Comparison of ENCODE assay signal across 8 cellular contexts in the genomic region with DNA sequence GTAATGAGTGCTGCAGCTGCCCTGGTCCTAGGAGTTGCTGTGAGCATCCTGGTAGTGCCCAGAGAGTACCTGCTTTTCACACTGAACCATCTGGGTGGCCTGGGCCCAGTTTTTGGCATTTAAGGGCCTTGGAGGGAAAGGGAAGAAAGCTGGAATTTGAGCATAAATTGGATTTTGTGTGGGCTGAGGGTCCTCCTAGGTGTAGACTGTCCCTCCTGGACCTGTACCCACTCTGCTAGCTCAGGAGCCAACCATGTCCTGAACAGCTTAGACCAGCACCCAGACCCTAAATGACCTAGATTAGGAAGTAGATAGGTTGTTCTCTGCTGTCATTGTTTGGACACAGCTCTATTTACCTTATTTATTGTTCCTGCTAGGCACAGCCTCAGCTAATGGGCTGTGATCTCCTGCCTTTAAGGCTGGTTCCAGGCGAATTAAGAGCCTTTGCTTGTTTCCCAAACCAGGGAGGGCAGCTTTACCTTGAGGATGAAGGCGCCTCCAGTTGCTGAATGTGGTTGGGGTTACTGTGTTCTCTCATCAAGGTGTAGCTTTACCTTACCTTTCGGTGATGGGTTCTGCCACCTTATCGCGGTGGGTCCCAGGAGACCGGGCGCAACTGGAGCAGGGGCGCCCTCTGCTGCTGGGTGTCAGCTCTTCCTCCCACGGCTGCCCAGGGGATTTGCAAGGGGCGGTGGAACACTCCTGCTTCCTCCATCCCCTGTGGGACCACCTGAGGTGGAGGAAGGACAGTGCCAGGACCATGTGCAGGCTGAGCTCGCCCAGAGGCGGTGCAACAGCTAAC. TPM values are rescaled to one million over a fixed set of nuclear protein-coding genes. Genes with fewer than 3 reads are reported as not detected.
DNase-seq lines count a peak whose midpoint lies in the region; ATAC-seq and TF ChIP-seq lines count a peak whose summit lies in the region.

No MANE protein-coding gene starts in this region.

- H3K36me3 Mint-ChIP-seq in IgD-negative memory B cell: no peaks in the 10 kb centered on the region

- no peak overlapping the region for H3K27ac Mint-ChIP-seq in IgD-negative memory B cell

- H3K9me3 Mint-ChIP-seq in IgD-negative memory B cell: no peaks in the 10 kb centered on the region

- H3K27ac ChIP-seq in RWPE2 (ENCODE audit: poor library complexity, severe bottlenecking) (peak overlapping the region; percentile 98), prostate gland (peak overlapping the region; percentile 18 to 40)

- peaks cover 80% of the 10 kb centered on the region for H3K4me1 ChIP-seq in RWPE2 (ENCODE audit: insufficient read depth, poor library complexity, severe bottlenecking)
- peaks cover 32% of the 10 kb centered on the region for H3K4me1 ChIP-seq in prostate gland (replicated peaks)

- no peaks in the 10 kb centered on the region for H3K9me3 ChIP-seq in RWPE2 (ENCODE audit: severe bottlenecking)
- no peaks in the 10 kb centered on the region for H3K9me3 ChIP-seq in prostate gland

- DNase-seq in GM06990 (ENCODE audit: extremely low read depth, insufficient read length) (peak; percentile 59), RWPE2 (ENCODE audit: low spot score) (no peak), activated gamma-delta T cell (lab: John Stamatoyannopoulos, UW) (peak; percentile 35), Right ventricle myocardium inferior (ENCODE audit: missing footprints) (peak; percentile 68), prostate gland (ENCODE audit: low spot score) (peak; percentile 73), globus pallidus (ENCODE audit: low spot score) (no peak)

- H3K36me3 ChIP-seq in GM06990 (ENCODE audit: control insufficient read depth, insufficient read depth, low read length): no peaks in the 10 kb centered on the region
- peaks cover 24% of the 10 kb centered on the region for H3K36me3 ChIP-seq in RWPE2 (ENCODE audit: low read depth)
- no peaks in the 10 kb centered on the region for H3K36me3 ChIP-seq in prostate gland

- intact Hi-C loops in Right ventricle myocardium inferior (cut with DNase I) (loop anchor here (1.0 to 2.0 kb wide), 2 partner anchors 33 to 289 kb away; no protein-coding TSS in a partner anchor), prostate gland (cut with DNase I) (loop anchor here (10.0 kb wide), 1 partner anchor 867 kb away; no protein-coding TSS in a partner anchor)

- peaks cover 27 to 43% (median 28%) of the 10 kb centered on the region in 3 donors for H3K4me1 Mint-ChIP-seq in IgD-negative memory B cell

- TF ChIP-seq CTCF in GM06990 (IDR thresholded peaks at IDR 0.05; ENCODE audit: insufficient read depth, low read length, poor library complexity, severe bottlenecking): peak; percentile 95
- peak; percentile 90 for TF ChIP-seq CTCF in RWPE2 (IDR thresholded peaks at IDR 0.05; ENCODE audit: poor library complexity, severe bottlenecking)
- peak; percentile 73 to 92 (median 87) for TF ChIP-seq CTCF in prostate gland (IDR thresholded peaks at IDR 0.05)

- H3K27me3 Mint-ChIP-seq in IgD-negative memory B cell: peaks cover 2% of the 10 kb centered on the region

- peak overlapping the region in 3 of 4 donors; percentile 30 to 88 (median 82) for H3K4me3 Mint-ChIP-seq in IgD-negative memory B cell

- peaks cover 1% of the 10 kb centered on the region for H3K27me3 ChIP-seq in GM06990 (replicated peaks; ENCODE audit: control insufficient read depth, insufficient read depth, low read length)
- H3K27me3 ChIP-seq in RWPE2 (ENCODE audit: insufficient read depth, poor library complexity, severe bottlenecking): no peaks in the 10 kb centered on the region
- H3K27me3 ChIP-seq in prostate gland (replicated peaks; ENCODE audit: insufficient read depth): no peaks in the 10 kb centered on the region

- H3K4me3 ChIP-seq in GM06990 (replicated peaks; ENCODE audit: low read depth, low read length) (no peak overlapping the region), RWPE2 (ENCODE audit: severe bottlenecking) (no peak overlapping the region), prostate gland (no peak overlapping the region)

- ATAC-seq in RWPE2 (ENCODE audit: low read depth) (peak; percentile 54), Right ventricle myocardium inferior (peak; percentile 64), GM21360 (IDR thresholded peaks at IDR 0.05; ENCODE audit: unreplicated experiment) (no peak)

- TF ChIP-seq POLR2A in prostate gland (IDR thresholded peaks at IDR 0.05): no peak

- WGBS in prostate gland: 17% methylated on average over 12 of the region's 12 CpGs

RNA-seq across cellular contexts. Expression of gene ITGA6, which starts 34.4 kb away (rescaled TPM):
- 2.0 TPM for polyA plus RNA-seq in IgD-negative memory B cell
- 44.7 TPM for total RNA-seq in Right ventricle myocardium inferior
- total RNA-seq in prostate gland: 100 to 1,000 TPM in 1 of 2 donors, 10 to 100 TPM in 1; 71.7 to 249 TPM

Comparison
In these comparisons a context has a peak if more than half of its experiments do, and no peak if none do; other contexts are left out.
1. DNase-seq: peak in GM06990 (single experiment), activated gamma-delta T cell (single experiment), Right ventricle myocardium inferior (single experiment) and prostate gland (single experiment); none in RWPE2 (single experiment) and globus pallidus (single experiment).
2. Peak in every context shown above with its lines, with median percentiles within 50 percentile points of each other: CTCF ChIP-seq.